Comparison of ENCODE assay signal across 28 cellular contexts in the genomic region with DNA sequence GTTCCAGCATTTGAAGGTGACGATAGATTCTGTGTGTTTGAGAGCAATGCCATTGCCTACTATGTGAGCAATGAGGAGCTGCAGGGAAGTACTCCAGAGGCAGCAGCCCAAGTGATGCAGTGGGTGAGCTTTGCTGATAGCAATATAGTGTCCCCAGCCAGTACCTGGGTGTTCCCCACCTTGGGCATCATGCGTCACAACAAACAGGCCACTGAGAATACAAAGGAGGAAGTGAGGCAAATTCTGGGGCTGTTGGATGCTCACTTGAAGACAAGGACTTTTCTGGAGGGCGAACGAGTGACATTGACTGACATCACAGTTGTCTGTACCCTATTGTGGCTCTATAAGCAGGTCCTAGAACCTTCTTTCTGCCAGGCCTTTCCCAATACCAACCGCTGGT.
"Had no signal": no experiment of that assay in that cellular context is flagged by ENCODE, and none has a peak within 500 bp of the region (broad histone marks: within the 10 kb centered on the region; RNA-seq: fewer than 3 reads in every experiment).

No MANE protein-coding gene starts in this region.

- H3K4me1 ChIP-seq: neural progenitor cell, parathyroid adenoma, psoas muscle, right lobe of liver, sigmoid colon, suprapubic skin, testis, tibial artery, transverse colon, upper lobe of right lung, uterus had no signal

- DNase-seq: natural killer cell; occipital lobe; ovary; psoas muscle; right cardiac atrium; right lobe of liver; sigmoid colon; small intestine; stimulated activated CD4-positive, alpha-beta T cell treated with anti-CD3 and anti-CD28 coated beads, Interleukin-15, amount 100 ng/mL, for 24 hours; stimulated activated CD4-positive, alpha-beta T cell treated with anti-CD3 and anti-CD28 coated beads, Interleukin-2, amount 100 ng/mL, for 24 hours; stimulated activated CD4-positive, alpha-beta T cell treated with anti-CD3 and anti-CD28 coated beads, Interleukin-2, amount 100 ng/mL, for 48 hours; stimulated activated CD4-positive, alpha-beta T cell treated with anti-CD3 and anti-CD28 coated beads, Interleukin-4, amount 100 ng/mL, for 24 hours; stimulated activated naive CD4-positive, alpha-beta T cell; stimulated activated naive CD8-positive, alpha-beta T cell treated with anti-CD3 and anti-CD28 coated beads, Interleukin-15, amount 100 ng/mL, for 72 hours; stimulated activated naive CD8-positive, alpha-beta T cell treated with anti-CD3 and anti-CD28 coated beads, Interleukin-15, Interleukin-2, amounts not matched to agents 100 U/mL and 50 U/mL, for 24 hours; substantia nigra; testis; tibial artery; transverse colon; upper lobe of right lung; uterus had no signal

- H3K9me3 ChIP-seq: ovary, psoas muscle, right lobe of liver, sigmoid colon, suprapubic skin, testis, tibial artery, transverse colon, upper lobe of right lung, uterus had no signal

- H3K9me3 Mint-ChIP-seq: natural killer cell; nephron; neural progenitor cell; stimulated activated naive CD8-positive, alpha-beta T cell treated with anti-CD3 and anti-CD28 coated beads, Interleukin-15, amount 100 ng/mL, for 72 hours; type B pancreatic cell had no signal

- H3K9ac ChIP-seq: neural progenitor cell, parathyroid adenoma had no signal

- H3K4me3 Mint-ChIP-seq: natural killer cell; nephron; neural progenitor cell; stimulated activated effector memory CD8-positive, alpha-beta T cell treated with anti-CD3 and anti-CD28 coated beads, Interleukin-12 subunit alpha, Interleukin-12 subunit beta, amount 100 ng/mL, for 72 hours; stimulated activated naive CD8-positive, alpha-beta T cell treated with anti-CD3 and anti-CD28 coated beads, Interleukin-15, amount 100 ng/mL, for 72 hours; type B pancreatic cell had no signal

- H3K27ac Mint-ChIP-seq: natural killer cell; nephron; neural progenitor cell; progenitor cell of endocrine pancreas; stimulated activated effector memory CD8-positive, alpha-beta T cell treated with anti-CD3 and anti-CD28 coated beads, Interleukin-12 subunit alpha, Interleukin-12 subunit beta, amount 100 ng/mL, for 72 hours; stimulated activated naive CD8-positive, alpha-beta T cell treated with anti-CD3 and anti-CD28 coated beads, Interleukin-15, amount 100 ng/mL, for 72 hours; type B pancreatic cell had no signal

- H3K36me3 Mint-ChIP-seq: natural killer cell; neural progenitor cell; stimulated activated effector memory CD8-positive, alpha-beta T cell treated with anti-CD3 and anti-CD28 coated beads, Interleukin-12 subunit alpha, Interleukin-12 subunit beta, amount 100 ng/mL, for 72 hours; type B pancreatic cell had no signal

- H3K27me3 Mint-ChIP-seq: progenitor cell of endocrine pancreas; stimulated activated naive CD8-positive, alpha-beta T cell treated with anti-CD3 and anti-CD28 coated beads, Interleukin-15, amount 100 ng/mL, for 72 hours; type B pancreatic cell had no signal

- H3K27me3 ChIP-seq: neural progenitor cell, ovary, sigmoid colon, suprapubic skin, testis, tibial artery, transverse colon, upper lobe of right lung had no signal

- H3K36me3 ChIP-seq: neural progenitor cell, ovary, right lobe of liver, sigmoid colon, suprapubic skin, tibial artery, transverse colon, upper lobe of right lung, uterus had no signal

- H3K4me1 Mint-ChIP-seq: natural killer cell; nephron; neural progenitor cell; stimulated activated effector memory CD8-positive, alpha-beta T cell treated with anti-CD3 and anti-CD28 coated beads, Interleukin-12 subunit alpha, Interleukin-12 subunit beta, amount 100 ng/mL, for 72 hours; stimulated activated naive CD8-positive, alpha-beta T cell treated with anti-CD3 and anti-CD28 coated beads, Interleukin-15, amount 100 ng/mL, for 72 hours had no signal

- H3K4me3 ChIP-seq: neural progenitor cell, ovary, psoas muscle, right lobe of liver, sigmoid colon, suprapubic skin, testis, tibial artery, transverse colon, upper lobe of right lung, uterus had no signal

- ATAC-seq: natural killer cell; psoas muscle; right cardiac atrium; right lobe of liver; stimulated activated effector memory CD8-positive, alpha-beta T cell treated with anti-CD3 and anti-CD28 coated beads, Interleukin-12 subunit alpha, Interleukin-12 subunit beta, amount 100 ng/mL, for 72 hours; stimulated activated naive CD8-positive, alpha-beta T cell treated with anti-CD3 and anti-CD28 coated beads, Interleukin-15, amount 100 ng/mL, for 72 hours; stimulated activated naive CD8-positive, alpha-beta T cell treated with anti-CD3 and anti-CD28 coated beads, Interleukin-15, Interleukin-2, amounts not matched to agents 100 U/mL and 50 U/mL, for 24 hours; upper lobe of right lung had no signal

- H3K27ac ChIP-seq: neural progenitor cell, ovary, parathyroid adenoma, psoas muscle, right lobe of liver, sigmoid colon, suprapubic skin, testis, tibial artery, transverse colon, upper lobe of right lung, uterus had no signal
